18 cellular contexts compared by ENCODE assay signal in the genomic region with DNA sequence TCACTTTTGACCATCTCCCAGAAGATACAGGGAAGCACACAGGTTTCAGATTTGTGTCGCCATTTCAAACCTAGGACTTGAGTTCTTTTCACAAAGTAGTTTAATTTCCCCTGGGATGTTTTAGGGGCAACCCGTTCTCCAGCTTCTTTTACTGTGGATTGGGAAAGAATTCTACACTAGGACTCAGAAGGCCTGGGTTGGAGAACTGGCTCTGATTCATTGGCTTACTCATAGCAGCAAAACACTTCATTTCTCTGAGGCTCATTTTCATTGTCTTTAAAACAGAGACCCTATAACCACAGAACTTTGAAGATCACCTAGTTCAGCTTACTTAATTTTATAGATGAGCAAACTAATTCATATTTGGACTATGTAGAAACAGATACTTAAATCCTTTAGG.
A peak's percentile ranks its signal among the peaks of the same experiment; 100 is the strongest.
DNase-seq lines count a peak whose midpoint lies in the region; ATAC-seq, FAIRE-seq and TF ChIP-seq lines count a peak whose summit lies in the region.
"Had no signal": no experiment of that assay in that cellular context is flagged by ENCODE, and none has a peak within 500 bp of the region (broad histone marks: within the 10 kb centered on the region; RNA-seq: fewer than 3 reads in every experiment).

No MANE protein-coding gene starts in this region.

- no peaks in the 10 kb centered on the region for H3K4me1 Mint-ChIP-seq in activated CD4-positive, alpha-beta memory T cell treated with anti-CD3 and anti-CD28 coated beads for 36 hours (ENCODE audit: low read depth)
- no peaks in the 10 kb centered on the region for H3K4me1 Mint-ChIP-seq in effector memory CD8-positive, alpha-beta T cell (ENCODE audit: low read depth in 2 of 2)
- H3K4me1 Mint-ChIP-seq: activated naive CD8-positive, alpha-beta T cell treated with anti-CD3 and anti-CD28 coated beads, Interleukin-2, amount 10 ng/mL, durations not matched to agents 7 days and 5 days; naive thymus-derived CD4-positive, alpha-beta T cell had no signal

- CTCF ChIA-PET in activated CD4-positive, alpha-beta memory T cell treated with anti-CD3 and anti-CD28 coated beads for 36 hours (lab: Charles Lee), result no interaction called here

- H3K4me3 ChIP-seq in AG10803 (ENCODE audit: low read length), result no peak overlapping the region
- H3K4me3 ChIP-seq: lung, stomach had no signal

- peaks cover 4% of the 10 kb centered on the region for H3K9me3 Mint-ChIP-seq in activated CD4-positive, alpha-beta memory T cell treated with anti-CD3 and anti-CD28 coated beads for 36 hours
- peaks cover 3 to 21% of the 10 kb centered on the region in 2 donors for H3K9me3 Mint-ChIP-seq in effector memory CD8-positive, alpha-beta T cell
- H3K9me3 Mint-ChIP-seq: activated naive CD8-positive, alpha-beta T cell treated with anti-CD3 and anti-CD28 coated beads, Interleukin-2, amount 10 ng/mL, durations not matched to agents 7 days and 5 days; activated T-helper 1 cell treated with anti-CD3 and anti-CD28 coated beads, Interleukin-12 subunit alpha, Interleukin-12 subunit beta, Interleukin-2, Interleukin-4 antibody, amounts not matched to agents 30 ng/mL and 10 ng/mL and 1 ng/mL, durations not matched to agents 14 hours and 24 hours and 36 hours had no signal

- intact Hi-C loops in activated CD4-positive, alpha-beta memory T cell treated with anti-CD3 and anti-CD28 coated beads for 36 hours (cut with micrococcal nuclease), result no loop called here

- TF ChIP-seq CTCF in AG10803 (conservative IDR thresholded peaks at IDR 0.05; ENCODE audit: low read length), result no peak

- no peak for ATAC-seq in HG03354 (IDR thresholded peaks at IDR 0.05; ENCODE audit: poor library complexity, severe bottlenecking, unreplicated experiment)
- no peak for ATAC-seq in effector memory CD8-positive, alpha-beta T cell (replicated peaks)
- ATAC-seq: naive thymus-derived CD4-positive, alpha-beta T cell had no signal

- POLR2A ChIA-PET in activated CD4-positive, alpha-beta memory T cell treated with anti-CD3 and anti-CD28 coated beads for 36 hours (lab: Charles Lee), result no interaction called here

- DNase-seq in AG10803 (ENCODE audit: low read depth), result peak; percentile 55
- no peak for DNase-seq in RCC 7860 (ENCODE audit: low spot score)
- peak; percentile 40 for DNase-seq in dedifferentiated amniotic fluid mesenchymal stem cell (ENCODE audit: extremely low spot score)
- peak; percentile 43 for DNase-seq in kidney tubule cell (ENCODE audit: low spot score)
- no peak for DNase-seq in activated CD4-positive, alpha-beta memory T cell treated with anti-CD3 and anti-CD28 coated beads for 36 hours
- no peak for DNase-seq in effector memory CD8-positive, alpha-beta T cell
- no peak for DNase-seq in activated gamma-delta T cell treated with Interleukin-2 at 50 U/mL for 16 hours
- DNase-seq: activated CD8-positive, alpha-beta memory T cell treated with anti-CD3 and anti-CD28 coated beads for 24 hours; activated naive CD8-positive, alpha-beta T cell treated with anti-CD3 and anti-CD28 coated beads, Interleukin-2, amount 10 ng/mL, durations not matched to agents 7 days and 5 days; glutamatergic neuron; naive thymus-derived CD4-positive, alpha-beta T cell; NCI-H1417 treated with DMSO at 0.1 percent for 48 hours; NCI-H774; SK-N-SH; stomach had no signal

- H3K36me3 Mint-ChIP-seq in activated CD4-positive, alpha-beta memory T cell treated with anti-CD3 and anti-CD28 coated beads for 36 hours, result no peaks in the 10 kb centered on the region
- peaks cover 4% of the 10 kb centered on the region for H3K36me3 Mint-ChIP-seq in effector memory CD8-positive, alpha-beta T cell (ENCODE audit: insufficient read depth)
- H3K36me3 Mint-ChIP-seq: activated naive CD8-positive, alpha-beta T cell treated with anti-CD3 and anti-CD28 coated beads, Interleukin-2, amount 10 ng/mL, durations not matched to agents 7 days and 5 days; naive thymus-derived CD4-positive, alpha-beta T cell had no signal

- H3K27ac Mint-ChIP-seq in activated CD4-positive, alpha-beta memory T cell treated with anti-CD3 and anti-CD28 coated beads for 36 hours, result no peak overlapping the region
- H3K27ac Mint-ChIP-seq in effector memory CD8-positive, alpha-beta T cell, result no peak overlapping the region
- H3K27ac Mint-ChIP-seq: activated naive CD8-positive, alpha-beta T cell treated with anti-CD3 and anti-CD28 coated beads, Interleukin-2, amount 10 ng/mL, durations not matched to agents 7 days and 5 days; activated T-helper 1 cell treated with anti-CD3 and anti-CD28 coated beads, Interleukin-12 subunit alpha, Interleukin-12 subunit beta, Interleukin-2, Interleukin-4 antibody, amounts not matched to agents 30 ng/mL and 10 ng/mL and 1 ng/mL, durations not matched to agents 14 hours and 24 hours and 36 hours; naive thymus-derived CD4-positive, alpha-beta T cell had no signal

- FAIRE-seq in RCC 7860 (lab: Jason Lieb, UNC), result peak; percentile 72

- no peak overlapping the region for H3K4me3 Mint-ChIP-seq in activated CD4-positive, alpha-beta memory T cell treated with anti-CD3 and anti-CD28 coated beads for 36 hours
- H3K4me3 Mint-ChIP-seq in effector memory CD8-positive, alpha-beta T cell, result no peak overlapping the region
- H3K4me3 Mint-ChIP-seq: activated naive CD8-positive, alpha-beta T cell treated with anti-CD3 and anti-CD28 coated beads, Interleukin-2, amount 10 ng/mL, durations not matched to agents 7 days and 5 days; activated T-helper 1 cell treated with anti-CD3 and anti-CD28 coated beads, Interleukin-12 subunit alpha, Interleukin-12 subunit beta, Interleukin-2, Interleukin-4 antibody, amounts not matched to agents 30 ng/mL and 10 ng/mL and 1 ng/mL, durations not matched to agents 14 hours and 24 hours and 36 hours; naive thymus-derived CD4-positive, alpha-beta T cell had no signal

- H3K27me3 Mint-ChIP-seq in activated CD4-positive, alpha-beta memory T cell treated with anti-CD3 and anti-CD28 coated beads for 36 hours, result no peaks in the 10 kb centered on the region
- H3K27me3 Mint-ChIP-seq in effector memory CD8-positive, alpha-beta T cell, result no peaks in the 10 kb centered on the region
- H3K27me3 Mint-ChIP-seq: activated naive CD8-positive, alpha-beta T cell treated with anti-CD3 and anti-CD28 coated beads, Interleukin-2, amount 10 ng/mL, durations not matched to agents 7 days and 5 days; naive thymus-derived CD4-positive, alpha-beta T cell had no signal

Comparison
In these comparisons a context has a peak if more than half of its experiments do, and no peak if none do; other contexts are left out.
1. DNase-seq: peak in AG10803 (single experiment), dedifferentiated amniotic fluid mesenchymal stem cell (single experiment) and kidney tubule cell (single experiment); none in RCC 7860 (single experiment), activated CD4-positive, alpha-beta memory T cell treated with anti-CD3 and anti-CD28 coated beads for 36 hours (single experiment), effector memory CD8-positive, alpha-beta T cell (0 of 3) and activated gamma-delta T cell treated with Interleukin-2 at 50 U/mL for 16 hours (single experiment).